33 cellular contexts compared by ENCODE assay signal in the genomic region with DNA sequence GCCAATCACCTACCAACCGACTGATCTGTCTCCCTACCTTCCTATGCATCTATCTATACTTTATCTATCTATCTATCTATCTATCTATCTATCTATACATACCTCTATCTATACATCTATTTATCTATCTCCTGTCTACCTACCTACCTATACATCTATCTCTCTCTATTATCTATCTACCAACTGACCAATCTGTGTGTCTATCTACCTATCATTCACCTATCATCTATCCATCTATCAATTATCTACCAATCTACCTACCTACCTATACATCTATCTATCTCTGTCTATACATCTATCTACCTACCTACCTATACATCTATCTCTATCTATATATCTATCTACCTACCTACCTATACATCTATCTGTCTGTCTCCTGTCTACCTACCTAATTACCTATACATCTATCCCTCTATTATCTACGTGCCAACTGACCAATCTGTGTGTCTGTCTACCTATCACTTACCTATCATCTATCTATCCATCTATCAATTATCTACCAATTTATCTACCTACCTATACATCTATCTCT. TPM values are rescaled to one million over a fixed set of nuclear protein-coding genes. Genes with fewer than 3 reads are reported as not detected.
"Had no signal": no experiment of that assay in that cellular context is flagged by ENCODE, and none has a peak within 500 bp of the region (broad histone marks: within the 10 kb centered on the region; RNA-seq: fewer than 3 reads in every experiment).

No MANE protein-coding gene starts in this region.

- H3K4me1 ChIP-seq: breast epithelium had no signal

- H3K4me3 ChIP-seq: adrenal gland, ascending aorta, body of pancreas, breast epithelium, cardiac muscle cell had no signal

- H3K27ac ChIP-seq: adrenal gland, ascending aorta, body of pancreas, breast epithelium, cardiac muscle cell had no signal

- FAIRE-seq: astrocyte, bronchial epithelial cell, colon had no signal

- DNase-seq: activated effector memory CD4-positive, alpha-beta T cell treated with anti-CD3 and anti-CD28 coated beads, Interleukin-2, amount 50 U/mL, for 16 hours; activated effector memory CD4-positive, alpha-beta T cell treated with Interleukin-2 at 50 U/mL for 16 hours; activated gamma-delta T cell; activated gamma-delta T cell treated with Interleukin-2 at 50 U/mL for 16 hours; activated naive CD4-positive, alpha-beta T cell; activated naive CD4-positive, alpha-beta T cell treated with anti-CD3 and anti-CD28 coated beads for 36 hours; activated naive CD4-positive, alpha-beta T cell treated with anti-CD3 and anti-CD28 coated beads, Interleukin-2, amount 10 ng/mL, durations not matched to agents 7 days and 5 days; activated naive CD4-positive, alpha-beta T cell treated with anti-CD3 and anti-CD28 coated beads, Interleukin-2, amount 50 U/mL, for 16 hours; activated naive CD4-positive, alpha-beta T cell treated with Interleukin-2 at 50 U/mL for 16 hours; activated naive CD8-positive, alpha-beta T cell treated with anti-CD3 and anti-CD28 coated beads for 36 hours; activated naive CD8-positive, alpha-beta T cell treated with anti-CD3 and anti-CD28 coated beads, Interleukin-2, amount 10 ng/mL, durations not matched to agents 7 days and 5 days; activated naive CD8-positive, alpha-beta T cell treated with anti-CD3 and anti-CD28 coated beads, Interleukin-2, amount 50 U/mL, for 24 hours; activated T-cell treated with anti-CD3 and anti-CD28 coated beads, Interleukin-2, amount 50 U/mL, for 24 hours; activated T-cell treated with anti-CD3 and anti-CD28 coated beads, Interleukin-2, amount 50 U/mL, for 4 hours; activated T-cell treated with anti-CD3 and anti-CD28 coated beads, Interleukin-2, amount 50 U/mL, for 48 hours; activated T-cell treated with anti-CD3 and anti-CD28 coated beads, Interleukin-2, amount 50 U/mL, for 72 hours; adrenal gland; amniotic stem cell; amygdala; anterior cingulate cortex; aorta; body of pancreas; caudate nucleus; central memory CD4-positive, alpha-beta T cell; cerebellar nuclear complex had no signal

- H3K9me3 ChIP-seq: adrenal gland, ascending aorta, body of pancreas, breast epithelium had no signal

- ATAC-seq: activated naive CD4-positive, alpha-beta T cell treated with anti-CD3 and anti-CD28 coated beads, Interleukin-2, amount 50 U/mL, for 72 hours; activated naive CD8-positive, alpha-beta T cell treated with anti-CD3 and anti-CD28 coated beads, Interleukin-2, amount 50 U/mL, for 24 hours; activated T-cell treated with anti-CD3 and anti-CD28 coated beads, Interleukin-2, amount 50 U/mL, for 4 hours; activated T-cell treated with anti-CD3 and anti-CD28 coated beads, Interleukin-2, amount 50 U/mL, for 72 hours; activated T-helper 17 cell treated with anti-CD3 and anti-CD28 coated beads, Interleukin-2, amount 50 U/mL, for 72 hours; body of pancreas had no signal

- H3K27me3 ChIP-seq: ascending aorta, breast epithelium had no signal

- H3K36me3 ChIP-seq: adrenal gland, ascending aorta, breast epithelium, cardiac muscle cell had no signal

RNA-seq across cellular contexts. Expression of a gene that starts 3.5 kb away (rescaled TPM):
- total RNA-seq: ascending aorta had no signal
